ENCODE assay signal across 8 cellular contexts in genomic region chr6:106141441-106142237, GRCh38. TPM values are rescaled to one million over a fixed set of nuclear protein-coding genes. Genes with fewer than 3 reads are reported as not detected.
A peak's percentile ranks its signal among the peaks of the same experiment; 100 is the strongest.
DNase-seq lines count a peak whose midpoint lies in the region; ATAC-seq and TF ChIP-seq lines count a peak whose summit lies in the region.

No MANE protein-coding gene starts in this region.

- no peaks in the 10 kb centered on the region for H3K79me2 ChIP-seq in OCI-LY3 (ENCODE audit: low read length)

- H3K27me3 Mint-ChIP-seq in effector memory CD8-positive, alpha-beta T cell, result no peaks in the 10 kb centered on the region

- peaks cover 71% of the 10 kb centered on the region for H3K4me1 ChIP-seq in OCI-LY3 (ENCODE audit: low read length)
- no peaks in the 10 kb centered on the region for H3K4me1 ChIP-seq in right atrium auricular region

- peak overlapping the region; percentile 63 to 64 for H3K4me3 Mint-ChIP-seq in effector memory CD8-positive, alpha-beta T cell

- DNase-seq in effector memory CD8-positive, alpha-beta T cell, result peak in 2 of 3 experiments; percentile 21 to 24
- DNase-seq in effector CD4-positive, alpha-beta T cell, result no peak
- DNase-seq in germinal center (ENCODE audit: low spot score) (no peak), right atrium auricular region (ENCODE audit: low spot score) (no peak), NCI-H2171 (lab: John Stamatoyannopoulos, UW) (no peak)

- H3K27ac ChIP-seq in OCI-LY3 (ENCODE audit: low read length) (peak overlapping the region; percentile 89), right atrium auricular region (no peak overlapping the region)

- H3K9me3 ChIP-seq in OCI-LY3 (ENCODE audit: insufficient read depth, low read length) (no peaks in the 10 kb centered on the region), right atrium auricular region (no peaks in the 10 kb centered on the region)

- peak overlapping the region; percentile 17 for H3K4me3 ChIP-seq in OCI-LY3 (ENCODE audit: low read length)
- H3K4me3 ChIP-seq in right atrium auricular region, result no peak overlapping the region

- no peaks in the 10 kb centered on the region for H4K20me1 ChIP-seq in OCI-LY3 (ENCODE audit: insufficient read depth, low read length)

- peak overlapping the region; percentile 37; the same call in 1 of the 2 replicates for H2AFZ ChIP-seq in OCI-LY3 (ENCODE audit: low read depth, low read length)

- TF ChIP-seq CTCF in OCI-LY3 (IDR thresholded peaks at IDR 0.05; ENCODE audit: low read depth, low read length) (no peak), right atrium auricular region (IDR thresholded peaks at IDR 0.05) (no peak)

- H3K27me3 ChIP-seq in OCI-LY3 (ENCODE audit: low read depth, low read length) (no peaks in the 10 kb centered on the region), right atrium auricular region (no peaks in the 10 kb centered on the region)

- H3K36me3 ChIP-seq in OCI-LY3 (replicated peaks; ENCODE audit: low read depth, low read length) (no peaks in the 10 kb centered on the region), right atrium auricular region (no peaks in the 10 kb centered on the region)

- H3K36me3 Mint-ChIP-seq in effector memory CD8-positive, alpha-beta T cell (ENCODE audit: insufficient read depth), result no peaks in the 10 kb centered on the region

- no peaks in the 10 kb centered on the region for H3K9me3 Mint-ChIP-seq in effector memory CD8-positive, alpha-beta T cell

- H3K4me1 Mint-ChIP-seq in effector memory CD8-positive, alpha-beta T cell (ENCODE audit: low read depth in 2 of 2), result peaks cover 35 to 45% of the 10 kb centered on the region in 2 donors

- H3K27ac Mint-ChIP-seq in effector memory CD8-positive, alpha-beta T cell, result peak overlapping the region; percentile 90 to 97

- peak overlapping the region; percentile 70 for H3K4me2 ChIP-seq in OCI-LY3 (ENCODE audit: low read length)

- ATAC-seq in GM18502 (IDR thresholded peaks at IDR 0.05; ENCODE audit: poor library complexity, unreplicated experiment) (peak; percentile 83), HG02571 (IDR thresholded peaks at IDR 0.05; ENCODE audit: unreplicated experiment) (peak; percentile 77)
- ATAC-seq in effector memory CD8-positive, alpha-beta T cell (replicated peaks), result peak; percentile 84

- peak overlapping the region; percentile 59 for H3K9ac ChIP-seq in OCI-LY3 (ENCODE audit: low read length)

RNA-seq across cellular contexts. Expression of gene PRDM1, which starts 55.5 kb away (rescaled TPM):
- total RNA-seq in right atrium auricular region, result 1 to 10 TPM; 1.8 to 1.9 TPM

Comparison
In these comparisons a context has a peak if more than half of its experiments do, and no peak if none do; other contexts are left out.
1. DNase-seq: peak in effector memory CD8-positive, alpha-beta T cell (2 of 3); none in effector CD4-positive, alpha-beta T cell (single experiment), germinal center (single experiment), right atrium auricular region (single experiment) and NCI-H2171 (single experiment).
2. Peak in every context shown above with its lines, with median percentiles within 50 percentile points of each other: ATAC-seq.